Comparison of ENCODE assay signal across 19 cellular contexts in genomic region chr11:46107780-46108179, GRCh38. TPM values are rescaled to one million over a fixed set of nuclear protein-coding genes. Genes with fewer than 3 reads are reported as not detected.
A peak's percentile ranks its signal among the peaks of the same experiment; 100 is the strongest.
DNase-seq lines count a peak whose midpoint lies in the region; ATAC-seq, FAIRE-seq and TF ChIP-seq lines count a peak whose summit lies in the region.
"Had no signal": no experiment of that assay in that cellular context is flagged by ENCODE, and none has a peak within 500 bp of the region (broad histone marks: within the 10 kb centered on the region; RNA-seq: fewer than 3 reads in every experiment).

No MANE protein-coding gene starts in this region.

- CTCF ChIA-PET in HepG2 (lab: Yijun Ruan, JAX; ENCODE audit: low intra/inter-chr PET ratio, low total read pairs) (no interaction called here), IMR-90 (lab: Yijun Ruan, JAX) (interaction anchor here (0.7 kb wide), 1 partner anchor 210 kb away, joined by 3 read pairs; no protein-coding TSS in a partner anchor)

- no peak for TF ChIP-seq RAD21 in HepG2 (CRISPR knock-in tag; IDR thresholded peaks at IDR 0.05)
- TF ChIP-seq RAD21 in IMR-90 (IDR thresholded peaks at IDR 0.05; ENCODE audit: low read length): no peak

- H3K9ac ChIP-seq in HepG2 (ENCODE audit: insufficient read depth, low read depth, low read length) (no peak overlapping the region), IMR-90 (ENCODE audit: low read depth, low read length) (no peak overlapping the region), SK-N-MC (ENCODE audit: insufficient read length) (no peak overlapping the region)

- no peak overlapping the region for H2BK120ac ChIP-seq in IMR-90 (ENCODE audit: low read depth, low read length)

- H3K14ac ChIP-seq in IMR-90 (replicated peaks; ENCODE audit: low read depth, low read length): no peak overlapping the region

- H3K4me2 ChIP-seq in HepG2 (ENCODE audit: low read depth, low read length): no peak overlapping the region
- H3K4me2 ChIP-seq in IMR-90 (ENCODE audit: low read depth, low read length): no peak overlapping the region

- no peak overlapping the region for H3K56ac ChIP-seq in IMR-90 (ENCODE audit: extremely low read depth, insufficient read depth, low read length)

- no peak overlapping the region for H2AK9ac ChIP-seq in IMR-90 (replicated peaks; ENCODE audit: low read depth, low read length, poor library complexity)

- H4K8ac ChIP-seq in IMR-90 (ENCODE audit: low read depth in 2 of 2, low read length in 2 of 2): no peak overlapping the region

- intact Hi-C loops in HepG2 (cut with micrococcal nuclease; ENCODE audit: unreplicated experiment) (no loop called here), right lobe of liver (cut with DNase I) (no loop called here), IMR-90 (cut with micrococcal nuclease) (no loop called here)

- 98% methylated on average over 2 of the region's 2 CpGs for WGBS in HepG2 (ENCODE audit: low lambda C conversion rate)
- WGBS in right lobe of liver (ENCODE audit: insufficient coverage, low coverage, low lambda C conversion rate, missing lambda C conversion rate): 79% methylated on average over 2 of the region's 2 CpGs
- no CpG with 5 or more reads among the region's 2 CpGs for WGBS in IMR-90 (ENCODE audit: extremely low coverage in 2 of 2, insufficient read length in 1 of 2), 2 experiments

- H3K27me3 ChIP-seq in HepG2 (ENCODE audit: control insufficient read depth in 1 of 2, insufficient read depth in 2 of 2, low read length in 2 of 2): no peaks in the 10 kb centered on the region
- no peaks in the 10 kb centered on the region for H3K27me3 ChIP-seq in right lobe of liver
- H3K27me3 ChIP-seq in IMR-90 (ENCODE audit: control insufficient read depth, insufficient read depth, low read length): no peaks in the 10 kb centered on the region

- H2BK20ac ChIP-seq in IMR-90 (ENCODE audit: low read depth, low read length): no peak overlapping the region

- DNase-seq in HepG2 (ENCODE audit: low spot score) (no peak), right lobe of liver (no peak), IMR-90 (no peak), SK-N-MC (ENCODE audit: low read depth, low spot score) (no peak), SKM-1 (lab: John Stamatoyannopoulos, UW; ENCODE audit: unreplicated experiment) (no peak), NCI-H1092 treated with DMSO at 0.1 percent for 48 hours (lab: John Stamatoyannopoulos, UW) (no peak)
- DNase-seq in activated CD4-positive, alpha-beta T cell treated with anti-CD3 and anti-CD28 coated beads for 1 hour: no peak
- DNase-seq: 8988T; C1 segment of cervical spinal cord; Caco-2; CD4-positive, alpha-beta memory T cell; DMS153; DND-41; GDM1; H9 had no signal

- H3K9me3 ChIP-seq in HepG2 (ENCODE audit: low read length) (no peaks in the 10 kb centered on the region), right lobe of liver (no peaks in the 10 kb centered on the region), IMR-90 (ENCODE audit: control insufficient read depth, insufficient read depth, low read length) (no peaks in the 10 kb centered on the region), SK-N-MC (ENCODE audit: low read depth, low read length) (no peaks in the 10 kb centered on the region)
- H3K9me3 ChIP-seq: Caco-2 had no signal

- no peak overlapping the region for H2AFZ ChIP-seq in HepG2 (ENCODE audit: low read length)
- no peak overlapping the region for H2AFZ ChIP-seq in IMR-90 (replicated peaks; ENCODE audit: low read length, poor library complexity)
- H2AFZ ChIP-seq: GM23338 had no signal

- no peak overlapping the region for H2BK15ac ChIP-seq in IMR-90 (ENCODE audit: low read depth, low read length)

- peaks cover 27% of the 10 kb centered on the region for H4K20me1 ChIP-seq in HepG2 (ENCODE audit: insufficient read depth, low read length)
- peaks cover 51% of the 10 kb centered on the region for H4K20me1 ChIP-seq in IMR-90 (ENCODE audit: insufficient read depth, low read length)

- no peak for TF ChIP-seq EP300 in HepG2 (IDR thresholded peaks at IDR 0.05; ENCODE audit: low read depth in 2 of 2, low read length in 2 of 2)
- no peak for TF ChIP-seq EP300 in HepG2 (CRISPR knock-in tag; IDR thresholded peaks at IDR 0.05; ENCODE audit: borderline replicate concordance)

- H3K27ac ChIP-seq in HepG2 (ENCODE audit: extremely low read length, insufficient read depth, low read length) (no peak overlapping the region), right lobe of liver (no peak overlapping the region), IMR-90 (ENCODE audit: insufficient read depth, low read length) (no peak overlapping the region), SK-N-MC (peak overlapping the region; percentile 92; the same call in 1 of the 2 replicates)

- ATAC-seq in HepG2 (no peak), right lobe of liver (no peak), IMR-90 (ENCODE audit: low read depth) (no peak)
- ATAC-seq: GM12878, GM23338, HCT116 had no signal

- dilution Hi-C loops in IMR-90 (cut with HindIII; ENCODE audit: low sequenced_read_pairs, unreplicated experiment): no loop called here

- in situ Hi-C loops in HepG2 (cut with HindIII; ENCODE audit: extremely low pct_ligation_motif_present, low pct_unique_long_range_greater_than_20kb) (no loop called here), IMR-90 (cut with MboI; ENCODE audit: low sequenced_read_pairs) (loop anchor here (25.0 kb wide), 1 partner anchor 205 kb away; no protein-coding TSS in a partner anchor)

- H3K9me1 ChIP-seq in IMR-90 (ENCODE audit: insufficient read depth, low read length): peaks cover 5% of the 10 kb centered on the region; the same call in 1 of the 2 replicates

- no peak overlapping the region for H3K23ac ChIP-seq in IMR-90 (ENCODE audit: low read depth, low read length)

- H3K36me3 ChIP-seq in HepG2 (replicated peaks in 1 of 2; ENCODE audit: control insufficient read depth in 1 of 2, insufficient read depth in 2 of 2, low read length in 2 of 2) (no peaks in the 10 kb centered on the region), right lobe of liver (no peaks in the 10 kb centered on the region), IMR-90 (ENCODE audit: control insufficient read depth, insufficient read depth, low read length) (no peaks in the 10 kb centered on the region), SK-N-MC (ENCODE audit: insufficient read depth, low read length) (no peaks in the 10 kb centered on the region)

- H2BK5ac ChIP-seq in IMR-90 (ENCODE audit: low read depth, low read length, poor library complexity, severe bottlenecking): no peak overlapping the region

- H4K5ac ChIP-seq in IMR-90 (ENCODE audit: low read depth, low read length): no peak overlapping the region

- TF ChIP-seq CTCF in HepG2 (CRISPR knock-in tag; IDR thresholded peaks at IDR 0.05) (no peak), right lobe of liver (IDR thresholded peaks at IDR 0.05) (no peak), IMR-90 (conservative IDR thresholded peaks at IDR 0.05; ENCODE audit: low read depth, low read length) (no peak)

- FAIRE-seq in HepG2 (lab: Jason Lieb, UNC): no peak
- FAIRE-seq: GM12878, GM19239 had no signal

- no peaks in the 10 kb centered on the region for H3K4me1 ChIP-seq in HepG2 (ENCODE audit: insufficient read depth, low read length)
- H3K4me1 ChIP-seq in right lobe of liver: peaks cover 0 to 8% (median 3%) of the 10 kb centered on the region in 4 donors
- H3K4me1 ChIP-seq in IMR-90 (ENCODE audit: control insufficient read depth, insufficient read depth, low read length): peaks cover 2% of the 10 kb centered on the region; the same call in 1 of the 2 replicates

- BruUV-seq in HepG2 (replicated peaks; lab: Mats Ljungman, UMichigan) (no TSS peak), IMR-90 (replicated peaks; lab: Mats Ljungman, UMichigan) (no TSS peak)

- no peak overlapping the region for H3K4me3 ChIP-seq in HepG2 (replicated peaks in 1 of 3; ENCODE audit: insufficient read depth in 1 of 3, low read depth in 2 of 3, low read length in 3 of 3)
- no peak overlapping the region for H3K4me3 ChIP-seq in right lobe of liver
- no peak overlapping the region for H3K4me3 ChIP-seq in IMR-90 (ENCODE audit: insufficient read depth, low read depth, low read length)
- no peak overlapping the region for H3K4me3 ChIP-seq in SK-N-MC
- H3K4me3 ChIP-seq: GM12878, GM23338 had no signal

- TF ChIP-seq POLR2A in HepG2 (IDR thresholded peaks at IDR 0.05; ENCODE audit: insufficient read depth in 1 of 2, low read depth in 2 of 2, low read length in 2 of 2) (no peak), right lobe of liver (IDR thresholded peaks at IDR 0.05) (no peak), IMR-90 (IDR thresholded peaks at IDR 0.05; ENCODE audit: low read depth, low read length) (no peak)

- no peak overlapping the region for H3K4ac ChIP-seq in IMR-90 (ENCODE audit: low read depth, low read length)

- H4K91ac ChIP-seq in IMR-90 (ENCODE audit: insufficient read depth, low read depth, low read length): no peak overlapping the region

- H3K79me1 ChIP-seq in IMR-90 (ENCODE audit: low read depth in 1 of 2, low read length in 2 of 2): peaks cover 28 to 61% of the 10 kb centered on the region in 2 experiments

- H3K79me2 ChIP-seq in HepG2 (ENCODE audit: insufficient read depth, low read length): peaks cover 17% of the 10 kb centered on the region

- no peak overlapping the region for H3K18ac ChIP-seq in IMR-90 (ENCODE audit: low read depth, low read length)

- POLR2A ChIA-PET in HepG2 (lab: Yijun Ruan, JAX) (no interaction called here), IMR-90 (lab: Charles Lee; ENCODE audit: unreplicated experiment) (no interaction called here)

- H2AK5ac ChIP-seq in IMR-90 (ENCODE audit: low read depth, low read length): no peak overlapping the region

RNA-seq across cellular contexts. Expression of gene PHF21A, which starts 13.5 kb away (rescaled TPM):
- 4.1 and 5.6 TPM in 2 replicates for total RNA-seq in HepG2 (2016; rRNA removed; fragmentation: Illumina TruSeq; extraction: Trizol)
- 8.0 and 10.4 TPM in 2 replicates for total RNA-seq in HepG2 (2016; cell fraction: cytosol; rRNA removed; fragmentation: Illumina TruSeq; extraction: Trizol; ENCODE audit: low read depth)
- 3.6 and 4.1 TPM in 2 replicates for total RNA-seq in HepG2 (2016; cell fraction: insoluble cytoplasmic fraction; rRNA removed; fragmentation: Illumina TruSeq; extraction: Trizol)
- 5.6 and 5.7 TPM in 2 replicates for total RNA-seq in HepG2 (2016; cell fraction: membrane; rRNA removed; fragmentation: Illumina TruSeq; extraction: Trizol)
- total RNA-seq in HepG2 (2016; cell fraction: nucleus; rRNA removed; fragmentation: Illumina TruSeq; extraction: Trizol): 7.8 and 14.3 TPM in 2 replicates
- polyA plus RNA-seq in HepG2 (2011; rRNA removed): 30.6 and 34.6 TPM in 2 replicates
- polyA plus RNA-seq in HepG2 (2011; cell fraction: cytosol; rRNA removed): 11.4 and 12.7 TPM in 2 replicates
- 69.2 and 75.3 TPM in 2 replicates for polyA plus RNA-seq in HepG2 (2011; cell fraction: nucleus; rRNA removed)
- polyA plus RNA-seq in HepG2 (2012): 19.1 and 20.7 TPM in 2 replicates
- polyA plus RNA-seq in HepG2 (2016; cell fraction: cytosol; fragmentation: Illumina TruSeq; extraction: Trizol; ENCODE audit: low read depth): 1.9 and 2.3 TPM in 2 replicates
- 6.3 and 7.9 TPM in 2 replicates for polyA plus RNA-seq in HepG2 (2016; cell fraction: insoluble cytoplasmic fraction; fragmentation: Illumina TruSeq; extraction: Trizol; ENCODE audit: low read depth)
- polyA plus RNA-seq in HepG2 (2016; cell fraction: membrane; fragmentation: Illumina TruSeq; extraction: Trizol; ENCODE audit: low read depth): 5.0 and 6.3 TPM in 2 replicates
- 17.7 and 22.1 TPM in 2 replicates for polyA plus RNA-seq in HepG2 (2016; cell fraction: nucleus; fragmentation: Illumina TruSeq; extraction: Trizol; ENCODE audit: insufficient read depth, low read depth)
- polyA minus RNA-seq in HepG2 (2011; rRNA and poly(A)+ RNA removed; ENCODE audit: low replicate concordance): 14.6 and 18.0 TPM in 2 replicates
- 12.4 and 12.7 TPM in 2 replicates for polyA minus RNA-seq in HepG2 (2011; cell fraction: cytosol; rRNA and poly(A)+ RNA removed)
- 42.5 and 54.2 TPM in 2 replicates for polyA minus RNA-seq in HepG2 (2011; cell fraction: nucleus; rRNA and poly(A)+ RNA removed)
- total RNA-seq in right lobe of liver: 10 to 100 TPM in 5 of 6 experiments, 1 to 10 TPM in 1; 9.2 to 17.1 (median 10.4) TPM
- total RNA-seq in IMR-90 (2012; rRNA removed): 9.0 and 9.7 TPM in 2 replicates
- polyA plus RNA-seq in IMR-90 (2012; rRNA removed): 20.6 and 23.6 TPM in 2 replicates
- 10.6 and 13.2 TPM in 2 replicates for polyA plus RNA-seq in IMR-90 (2012; cell fraction: cytosol; rRNA removed)
- polyA plus RNA-seq in IMR-90 (2012; cell fraction: nucleus; rRNA removed; ENCODE audit: low replicate concordance): 32.8 and 122 TPM in 2 replicates
